Comparison of ENCODE assay signal across 8 cellular contexts in the genomic region with DNA sequence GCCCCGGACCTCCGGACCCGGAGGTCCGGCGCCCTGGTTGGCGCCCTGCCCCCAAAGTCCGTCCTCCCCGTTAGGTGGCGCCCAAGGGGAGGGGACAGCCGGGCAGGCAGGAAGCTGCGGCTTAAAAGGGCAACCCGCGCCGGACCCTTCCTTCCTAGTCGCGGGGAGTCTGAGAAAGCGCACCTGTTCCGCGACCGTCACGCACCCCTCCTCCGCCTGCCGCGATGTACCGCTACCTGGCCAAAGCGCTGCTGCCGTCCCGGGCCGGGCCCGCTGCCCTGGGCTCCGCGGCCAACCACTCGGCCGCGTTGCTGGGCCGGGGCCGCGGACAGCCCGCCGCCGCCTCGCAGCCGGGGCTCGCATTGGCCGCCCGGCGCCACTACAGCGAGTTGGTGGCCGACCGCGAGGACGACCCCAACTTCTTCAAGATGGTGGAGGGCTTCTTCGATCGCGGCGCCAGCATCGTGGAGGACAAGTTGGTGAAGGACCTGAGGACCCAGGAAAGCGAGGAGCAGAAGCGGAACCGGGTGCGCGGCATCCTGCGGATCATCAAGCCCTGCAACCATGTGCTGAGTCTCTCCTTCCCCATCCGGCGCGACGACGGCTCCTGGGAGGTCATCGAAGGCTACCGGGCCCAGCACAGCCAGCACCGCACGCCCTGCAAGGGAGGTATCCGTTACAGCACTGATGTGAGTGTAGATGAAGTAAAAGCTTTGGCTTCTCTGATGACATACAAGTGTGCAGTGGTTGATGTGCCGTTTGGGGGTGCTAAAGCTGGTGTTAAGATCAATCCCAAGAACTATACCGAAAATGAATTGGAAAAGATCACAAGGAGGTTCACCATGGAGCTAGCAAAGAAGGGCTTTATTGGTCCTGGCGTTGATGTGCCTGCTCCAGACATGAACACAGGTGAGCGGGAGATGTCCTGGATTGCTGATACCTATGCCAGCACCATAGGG. TPM values are rescaled to one million over a fixed set of nuclear protein-coding genes. Genes with fewer than 3 reads are reported as not detected.
DNase-seq lines count a peak whose midpoint lies in the region; ATAC-seq and TF ChIP-seq lines count a peak whose summit lies in the region.
"Not testable (repeated sequence)": the region's sequence is repeated elsewhere in the genome, so short reads cannot be mapped to it uniquely, and the experiment has no call there.

A gene (plus strand): TSS at position 150 of the 959 bp plus-strand sequence. CDS start 75 bp downstream, at position 225.

- H3K4me1 ChIP-seq in Panc1 (ENCODE audit: control insufficient read depth, insufficient read depth, low read length); ascending aorta; esophagus squamous epithelium; iPS-20b (ENCODE audit: insufficient read depth, low read length); stomach: not testable (repeated sequence)

- H3K27me3 ChIP-seq in Panc1 (ENCODE audit: control insufficient read depth, insufficient read depth, low read length); ascending aorta; esophagus squamous epithelium; stomach: not testable (repeated sequence)
- H3K27me3 ChIP-seq in iPS-20b (ENCODE audit: insufficient read depth, low read length), result peaks cover 31% of the 10 kb centered on the region

- not testable (repeated sequence) for H3K9ac ChIP-seq in iPS-20b (ENCODE audit: low read depth, low read length)

- H3K27ac Mint-ChIP-seq in neural crest cell (ENCODE audit: unreplicated experiment), result not testable (repeated sequence)

- CTCF ChIA-PET in Panc1 (lab: Charles Lee), result not testable (repeated sequence)

- H3K36me3 Mint-ChIP-seq in neural crest cell (ENCODE audit: low read depth), result not testable (repeated sequence)

- BruUV-seq in Panc1 (replicated peaks; lab: Mats Ljungman, UMichigan), result not testable (repeated sequence)

- not testable (repeated sequence) for TF ChIP-seq EP300 in stomach (IDR thresholded peaks at IDR 0.05)

- H3K4me3 ChIP-seq in Panc1 (ENCODE audit: low read depth in 2 of 2, low read length in 2 of 2) (peak within 1 kb of the TSS; percentile 15 to 17), ascending aorta (peak within 1 kb of the TSS; percentile 30 to 57), esophagus squamous epithelium (peak within 1 kb of the TSS; percentile 23 to 63 (median 38)), iPS-20b (ENCODE audit: low read length) (peak within 1 kb of the TSS; percentile 55), stomach (peak within 1 kb of the TSS; percentile 39 to 44 (median 41))

- DNase-seq in COLO668 (lab: John Stamatoyannopoulos, UW; ENCODE audit: unreplicated experiment) (peak; percentile 69), neural crest cell (ENCODE audit: low read depth, low spot score) (peak; percentile 45), stomach (peak; percentile 56)
- DNase-seq in Panc1 (ENCODE audit: low read depth, low spot score); ascending aorta (ENCODE audit: low spot score in 2 of 2); esophagus squamous epithelium (lab: John Stamatoyannopoulos, UW): not testable (repeated sequence)

- in situ Hi-C loops in Panc1 (cut with HindIII; ENCODE audit: low pct_unique_long_range_greater_than_20kb, low sequenced_read_pairs), result not testable (repeated sequence)

- not testable (repeated sequence) for H3K9me3 ChIP-seq in Panc1 (ENCODE audit: control insufficient read depth, insufficient read depth, low read depth, low read length); ascending aorta; esophagus squamous epithelium; iPS-20b (ENCODE audit: insufficient read depth, low read depth, low read length); stomach

- H3K27ac ChIP-seq in Panc1 (ENCODE audit: low read length); ascending aorta; esophagus squamous epithelium; iPS-20b (ENCODE audit: low read length); stomach: not testable (repeated sequence)

- ATAC-seq in GM21529 (IDR thresholded peaks at IDR 0.05; ENCODE audit: unreplicated experiment) (peak; percentile 47), Panc1 (peak; percentile 74)

- H3K4me3 Mint-ChIP-seq in neural crest cell, result peak within 1 kb of the TSS; percentile 70

- not testable (repeated sequence) for H3K4me1 Mint-ChIP-seq in neural crest cell

- POLR2A ChIA-PET in Panc1 (lab: Charles Lee), result interaction anchor here (0.7 kb wide), 1 partner anchor 19 kb away, joined by 3 read pairs; no protein-coding TSS in a partner anchor

- not testable (repeated sequence) for TF ChIP-seq POLR2A in esophagus squamous epithelium (IDR thresholded peaks at IDR 0.05); stomach (IDR thresholded peaks at IDR 0.05)

- not testable (repeated sequence) for H3K36me3 ChIP-seq in Panc1 (ENCODE audit: control insufficient read depth, insufficient read depth, low read length); ascending aorta; esophagus squamous epithelium; iPS-20b (ENCODE audit: insufficient read depth, low read depth, low read length); stomach

- not testable (repeated sequence) for H3K9me3 Mint-ChIP-seq in neural crest cell

- intact Hi-C loops in Panc1 (cut with micrococcal nuclease; ENCODE audit: unreplicated experiment); ascending aorta (cut with DNase I); esophagus squamous epithelium (cut with DNase I); stomach (cut with DNase I; ENCODE audit: low total_unique reads): not testable (repeated sequence)

- TF ChIP-seq CTCF in Panc1 (IDR thresholded peaks at IDR 0.05) (peak; percentile 54), ascending aorta (IDR thresholded peaks at IDR 0.05) (peak in 1 of 3 experiments; percentile 14), esophagus squamous epithelium (IDR thresholded peaks at IDR 0.05) (peak in 2 of 6 experiments; percentile 6 to 22), neural crest cell (conservative IDR thresholded peaks at IDR 0.05) (peak; percentile 47), stomach (IDR thresholded peaks at IDR 0.05) (peak in 2 of 7 experiments; percentile 11 to 27)

- H3K27me3 Mint-ChIP-seq in neural crest cell (ENCODE audit: low read depth), result not testable (repeated sequence)

- 47% methylated on average over 17 of the region's 77 CpGs; no CpG with 5 or more reads in 1 of the 2 donors for WGBS in esophagus squamous epithelium, 2 donors
- WGBS in stomach, 5 donors, result 14 to 56% (median 32%) methylated on average over 35 to 58 of the region's 77 CpGs

RNA-seq across cellular contexts. Expression of the gene that starts here (rescaled TPM):
- total RNA-seq in Panc1 (2021; ENCODE audit: unreplicated experiment) (0.33 TPM), ascending aorta (2.1 TPM), esophagus squamous epithelium (1 to 10 TPM in 1 of 4 donors, under 1 TPM in 3; 0.22 to 1.1 (median 0.47) TPM), neural crest cell (5.9 and 6.5 TPM in 2 replicates), stomach (1 to 10 TPM in 3 of 5 donors, under 1 TPM in 1, not detected in 1; 0.45 to 2.8 (median 1.5) TPM)
- 6.3 TPM for polyA plus RNA-seq in Panc1 (2012; ENCODE audit: insufficient read length)
- polyA plus RNA-seq in stomach, result under 1 TPM; 0.18 to 0.37 (median 0.31) TPM
